ENCODE assay signal across 8 cellular contexts in the genomic region with DNA sequence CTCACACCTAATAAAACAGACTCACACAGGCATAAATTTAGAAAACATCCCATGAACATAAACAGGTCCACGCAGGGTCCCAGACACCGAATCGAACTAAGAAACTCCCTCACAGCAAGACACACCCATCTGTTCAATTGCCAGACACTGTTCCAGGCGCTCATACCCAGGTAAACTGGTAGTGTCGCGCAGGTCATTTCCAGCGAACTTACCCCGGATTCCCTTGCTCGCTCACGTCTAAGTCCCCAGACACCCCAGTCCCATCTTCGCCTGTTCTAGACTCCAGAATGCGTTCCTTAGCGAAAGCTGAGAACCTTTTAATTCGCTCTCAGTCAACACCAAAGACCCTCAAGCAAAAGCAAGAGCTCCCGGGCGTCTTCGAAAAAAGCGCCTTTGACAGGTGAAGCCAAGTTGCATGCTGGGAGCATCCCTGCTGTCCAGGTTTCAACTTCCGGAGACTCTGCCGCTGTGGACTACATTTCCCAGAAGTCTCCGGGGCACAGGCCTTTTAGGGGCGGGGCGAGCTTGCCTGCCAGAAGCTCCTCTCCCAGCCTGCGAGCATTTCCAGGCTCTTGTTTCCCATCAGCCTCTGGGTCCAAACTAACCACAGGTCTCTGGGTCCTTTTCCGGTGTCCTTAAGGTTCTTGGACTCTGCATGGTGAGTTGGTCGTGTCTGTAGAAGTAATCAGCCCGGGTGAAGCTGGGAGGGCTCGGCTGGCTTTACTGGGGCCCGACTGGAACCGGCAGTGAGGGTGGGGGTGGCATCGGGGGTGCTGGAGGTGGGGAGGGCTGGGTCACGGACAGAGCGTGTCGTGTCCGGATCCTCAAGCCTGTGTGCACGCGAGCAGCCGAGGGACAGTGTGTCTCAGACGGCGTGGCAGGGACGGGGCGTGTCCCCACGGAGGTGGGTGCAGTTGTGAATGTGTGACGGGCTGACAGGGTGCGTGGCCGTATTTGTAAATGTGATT. TPM values are rescaled to one million over a fixed set of nuclear protein-coding genes. Genes with fewer than 3 reads are reported as not detected.
DNase-seq lines count a peak whose midpoint lies in the region; TF ChIP-seq lines count a peak whose summit lies in the region.

Gene ZNF283 (plus strand): TSS at position 535 of the 968 bp plus-strand sequence. CDS start 6,184 bp downstream, outside the sequence.

- peaks cover 15% of the 10 kb centered on the region for H3K4me1 Mint-ChIP-seq in type B pancreatic cell (ENCODE audit: unreplicated experiment)

- peaks cover 6% of the 10 kb centered on the region for H3K4me1 ChIP-seq in HEK293 (ENCODE audit: control insufficient read depth, insufficient read depth, low read length)
- peaks cover 14% of the 10 kb centered on the region for H3K4me1 ChIP-seq in left ventricle myocardium inferior

- H3K4me3 ChIP-seq in HEK293 (ENCODE audit: low read depth, low read length): peak within 1 kb of the TSS; percentile 67
- H3K4me3 ChIP-seq in left ventricle myocardium inferior: peak within 1 kb of the TSS; percentile 77

- peak; percentile 93 for DNase-seq in EH (ENCODE audit: low read depth)
- peak; percentile 57 for DNase-seq in NCI-H128 (lab: John Stamatoyannopoulos, UW; ENCODE audit: unreplicated experiment)
- peak; percentile 72 for DNase-seq in T follicular helper cell (ENCODE audit: low read depth)
- DNase-seq in amniotic stem cell (lab: John Stamatoyannopoulos, UW): peak; percentile 79
- peak; percentile 91 for DNase-seq in left ventricle myocardium inferior
- DNase-seq in posterior cingulate gyrus: peak; percentile 90 to 99 (median 92)
- peak; percentile 87 for DNase-seq in type B pancreatic cell (ENCODE audit: extremely low spot score, unreplicated experiment)

- TF ChIP-seq CTCF in HEK293 (tag by site-specific recombination; IDR thresholded peaks at IDR 0.05): no peak
- no peak for TF ChIP-seq CTCF in left ventricle myocardium inferior (IDR thresholded peaks at IDR 0.05; ENCODE audit: borderline replicate concordance)
- no peak for TF ChIP-seq CTCF in type B pancreatic cell (conservative IDR thresholded peaks at IDR 0.05)

- H3K4me3 Mint-ChIP-seq in type B pancreatic cell: peak within 1 kb of the TSS; percentile 95

- H3K9me3 Mint-ChIP-seq in type B pancreatic cell: peaks cover 7% of the 10 kb centered on the region

- H3K27ac ChIP-seq in HEK293 (ENCODE audit: extremely low read depth, low read depth, low read length) (peak within 1 kb of the TSS; percentile 44; the same call in 1 of the 2 replicates), left ventricle myocardium inferior (replicated peaks) (peak within 1 kb of the TSS; percentile 80)

- H3K27me3 Mint-ChIP-seq in type B pancreatic cell: peaks cover 19% of the 10 kb centered on the region

- CTCF ChIA-PET in HEK293 (lab: Yijun Ruan, JAX): interaction anchor here (0.6 to 1.4 kb wide), 12 partner anchors 9 to 380 kb away, joined by 3 to 8 read pairs (median 3); no protein-coding TSS in a partner anchor

- POLR2A ChIA-PET in HEK293 (lab: Yijun Ruan, JAX): interaction anchor here (0.6 to 1.6 kb wide), 36 partner anchors 8 to 1850 kb away, joined by 3 to 20 read pairs (median 5); partner anchors contain the start of genes IRGQ, LYPD5, ZNF221 and ZNF223

- no peaks in the 10 kb centered on the region for H3K27me3 ChIP-seq in left ventricle myocardium inferior (ENCODE audit: low read depth)

- H3K36me3 Mint-ChIP-seq in type B pancreatic cell: peaks cover 34% of the 10 kb centered on the region

- peaks cover 38 to 42% of the 10 kb centered on the region in 2 experiments for H3K36me3 ChIP-seq in HEK293 (ENCODE audit: control insufficient read depth in 2 of 2, insufficient read depth in 1 of 2, low read length in 2 of 2)
- H3K36me3 ChIP-seq in left ventricle myocardium inferior: peaks cover 39% of the 10 kb centered on the region

- peak within 1 kb of the TSS; percentile 79 for H3K27ac Mint-ChIP-seq in type B pancreatic cell

- H3K9me3 ChIP-seq in HEK293 (ENCODE audit: control insufficient read depth, insufficient read depth, low read depth, low read length) (peaks cover 20% of the 10 kb centered on the region), left ventricle myocardium inferior (replicated peaks) (no peaks in the 10 kb centered on the region)

- intact Hi-C loops in left ventricle myocardium inferior (cut with micrococcal nuclease) (no loop called here), posterior cingulate gyrus (cut with DNase I) (loop anchor here (10.0 kb wide), 1 partner anchor 108 kb away; the partner anchor contains the start of gene ZNF45)

TF ChIP-seq in HEK293, 187 proteins besides CTCF, POLR2A, EP300 and RAD21 (continues in another document):
- TF ChIP-seq ZBTB8A (tag by site-specific recombination; IDR thresholded peaks at IDR 0.05) (peak; percentile 42; the same call in 1 of the 2 replicates), ZNF114 (tag by site-specific recombination; IDR thresholded peaks at IDR 0.05) (no peak), OVOL3 (tag by site-specific recombination; IDR thresholded peaks at IDR 0.05) (no peak), SP7 (tag by site-specific recombination; IDR thresholded peaks at IDR 0.05) (peak; percentile 54; the same call in 1 of the 2 replicates), ZNF132 (tag by site-specific recombination; IDR thresholded peaks at IDR 0.05; ENCODE audit: borderline replicate concordance) (no peak), INSM2 (tag by site-specific recombination; IDR thresholded peaks at IDR 0.05) (no peak), ZNF174 (tag by site-specific recombination; IDR thresholded peaks at IDR 0.05) (no peak), ZNF391 (tag by site-specific recombination; IDR thresholded peaks at IDR 0.05; ENCODE audit: borderline replicate concordance, low read depth) (peak; percentile 30), TRIM28 (IDR thresholded peaks at IDR 0.05; ENCODE audit: borderline replicate concordance, low read length) (0 out of 2 replicates have a peak, but pooled peaks have one; percentile 15), ZNF521 (tag by site-specific recombination; IDR thresholded peaks at IDR 0.05) (no peak), ZNF660 (tag by site-specific recombination; IDR thresholded peaks at IDR 0.05) (peak; percentile 84), ZNF266 (tag by site-specific recombination; IDR thresholded peaks at IDR 0.05; ENCODE audit: low read depth) (peak; percentile 84; the same call in 1 of the 2 replicates), YY1 (tag by site-specific recombination; IDR thresholded peaks at IDR 0.05) (no peak), ZNF514 (tag by site-specific recombination; IDR thresholded peaks at IDR 0.05) (no peak)
- TF ChIP-seq, protein P1, sequence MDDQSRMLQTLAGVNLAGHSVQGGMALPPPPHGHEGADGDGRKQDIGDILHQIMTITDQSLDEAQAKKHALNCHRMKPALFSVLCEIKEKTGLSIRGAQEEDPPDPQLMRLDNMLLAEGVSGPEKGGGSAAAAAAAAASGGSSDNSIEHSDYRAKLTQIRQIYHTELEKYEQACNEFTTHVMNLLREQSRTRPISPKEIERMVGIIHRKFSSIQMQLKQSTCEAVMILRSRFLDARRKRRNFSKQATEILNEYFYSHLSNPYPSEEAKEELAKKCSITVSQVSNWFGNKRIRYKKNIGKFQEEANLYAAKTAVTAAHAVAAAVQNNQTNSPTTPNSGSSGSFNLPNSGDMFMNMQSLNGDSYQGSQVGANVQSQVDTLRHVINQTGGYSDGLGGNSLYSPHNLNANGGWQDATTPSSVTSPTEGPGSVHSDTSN (CRISPR knock-in tag; IDR thresholded peaks at IDR 0.05): 0 out of 2 replicates have a peak, but pooled peaks have one; percentile 14
- TF ChIP-seq, protein P2, sequence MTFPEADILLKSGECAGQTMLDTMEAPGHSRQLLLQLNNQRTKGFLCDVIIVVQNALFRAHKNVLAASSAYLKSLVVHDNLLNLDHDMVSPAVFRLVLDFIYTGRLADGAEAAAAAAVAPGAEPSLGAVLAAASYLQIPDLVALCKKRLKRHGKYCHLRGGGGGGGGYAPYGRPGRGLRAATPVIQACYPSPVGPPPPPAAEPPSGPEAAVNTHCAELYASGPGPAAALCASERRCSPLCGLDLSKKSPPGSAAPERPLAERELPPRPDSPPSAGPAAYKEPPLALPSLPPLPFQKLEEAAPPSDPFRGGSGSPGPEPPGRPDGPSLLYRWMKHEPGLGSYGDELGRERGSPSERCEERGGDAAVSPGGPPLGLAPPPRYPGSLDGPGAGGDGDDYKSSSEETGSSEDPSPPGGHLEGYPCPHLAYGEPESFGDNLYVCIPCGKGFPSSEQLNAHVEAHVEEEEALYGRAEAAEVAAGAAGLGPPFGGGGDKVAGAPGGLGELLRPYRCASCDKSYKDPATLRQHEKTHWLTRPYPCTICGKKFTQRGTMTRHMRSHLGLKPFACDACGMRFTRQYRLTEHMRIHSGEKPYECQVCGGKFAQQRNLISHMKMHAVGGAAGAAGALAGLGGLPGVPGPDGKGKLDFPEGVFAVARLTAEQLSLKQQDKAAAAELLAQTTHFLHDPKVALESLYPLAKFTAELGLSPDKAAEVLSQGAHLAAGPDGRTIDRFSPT (tag by site-specific recombination; IDR thresholded peaks at IDR 0.05): no peak
- TF ChIP-seq, protein P3, sequence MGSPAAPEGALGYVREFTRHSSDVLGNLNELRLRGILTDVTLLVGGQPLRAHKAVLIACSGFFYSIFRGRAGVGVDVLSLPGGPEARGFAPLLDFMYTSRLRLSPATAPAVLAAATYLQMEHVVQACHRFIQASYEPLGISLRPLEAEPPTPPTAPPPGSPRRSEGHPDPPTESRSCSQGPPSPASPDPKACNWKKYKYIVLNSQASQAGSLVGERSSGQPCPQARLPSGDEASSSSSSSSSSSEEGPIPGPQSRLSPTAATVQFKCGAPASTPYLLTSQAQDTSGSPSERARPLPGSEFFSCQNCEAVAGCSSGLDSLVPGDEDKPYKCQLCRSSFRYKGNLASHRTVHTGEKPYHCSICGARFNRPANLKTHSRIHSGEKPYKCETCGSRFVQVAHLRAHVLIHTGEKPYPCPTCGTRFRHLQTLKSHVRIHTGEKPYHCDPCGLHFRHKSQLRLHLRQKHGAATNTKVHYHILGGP (tag by site-specific recombination; IDR thresholded peaks at IDR 0.05): no peak

RNA-seq across cellular contexts. Expression of gene ZNF283, which starts in this region (rescaled TPM):
- total RNA-seq in left ventricle myocardium inferior: 14.7 TPM
- 13.1 and 18.2 TPM in 2 replicates for total RNA-seq in type B pancreatic cell (ENCODE audit: low replicate concordance)

Comparison
In these comparisons a context has a peak if more than half of its experiments do, and no peak if none do; other contexts are left out.
1. Peak in every context shown above with its lines: DNase-seq, H3K4me3 ChIP-seq and H3K27ac ChIP-seq.